8 cellular contexts compared by ENCODE assay signal in the genomic region with DNA sequence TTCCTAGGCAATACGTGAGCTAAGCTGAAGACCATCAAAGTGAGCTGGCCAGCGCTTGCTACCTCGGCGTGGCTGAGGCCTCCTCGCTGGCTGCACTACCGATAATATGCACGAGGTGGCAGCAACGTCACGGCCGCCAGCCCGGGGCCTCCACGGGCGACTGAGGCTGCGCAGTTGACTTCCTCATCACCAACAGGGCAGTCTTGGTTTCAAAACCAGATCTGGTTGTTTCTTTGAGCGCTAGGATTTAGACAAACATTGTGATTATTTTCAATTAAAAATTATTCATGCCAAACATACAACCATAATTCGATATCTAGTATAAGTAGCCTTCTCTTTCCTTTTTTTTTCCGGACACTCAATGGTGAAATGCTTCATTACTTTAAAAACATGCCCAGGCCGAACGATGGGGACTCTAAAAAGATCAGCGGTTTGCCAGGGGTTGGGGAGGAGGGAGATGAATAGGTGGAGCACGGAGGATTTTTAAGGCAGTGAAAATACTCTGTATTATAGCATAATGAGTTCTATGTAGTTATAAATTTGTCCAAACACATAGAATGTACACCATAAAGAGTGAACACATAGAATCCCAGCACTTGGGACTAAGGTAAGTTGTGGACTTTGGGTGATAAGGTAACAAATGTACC. TPM values are rescaled to one million over a fixed set of nuclear protein-coding genes. Genes with fewer than 3 reads are reported as not detected.
DNase-seq lines count a peak whose midpoint lies in the region; ATAC-seq and TF ChIP-seq lines count a peak whose summit lies in the region.

No MANE protein-coding gene starts in this region.

- CTCF ChIA-PET in activated CD8-positive, alpha-beta T cell treated with anti-CD3 and anti-CD28 coated beads for 36 hours (lab: Charles Lee), result interaction anchor here (0.6 to 2.8 kb wide), 28 partner anchors 12 to 887 kb away, joined by 3 to 16 read pairs (median 4); partner anchors contain the start of genes DLX2 and DYNC1I2

- H3K27ac Mint-ChIP-seq in activated CD8-positive, alpha-beta T cell treated with anti-CD3 and anti-CD28 coated beads for 36 hours, result no peak overlapping the region

- H3K4me1 Mint-ChIP-seq in activated CD8-positive, alpha-beta T cell treated with anti-CD3 and anti-CD28 coated beads for 36 hours (ENCODE audit: low read depth), result peaks cover 4% of the 10 kb centered on the region

- no peak overlapping the region for H3K4me3 Mint-ChIP-seq in activated CD8-positive, alpha-beta T cell treated with anti-CD3 and anti-CD28 coated beads for 36 hours

- H3K4me1 ChIP-seq in effector memory CD4-positive, alpha-beta T cell (ENCODE audit: control insufficient read depth, insufficient read depth, low read length, poor library complexity, severe bottlenecking), result no peaks in the 10 kb centered on the region

- H3K9me3 Mint-ChIP-seq in activated CD8-positive, alpha-beta T cell treated with anti-CD3 and anti-CD28 coated beads for 36 hours, result no peaks in the 10 kb centered on the region

- no peak overlapping the region for H3K27ac ChIP-seq in effector memory CD4-positive, alpha-beta T cell (ENCODE audit: insufficient read depth, low read length, poor library complexity, severe bottlenecking)

- ATAC-seq in GM19023 (IDR thresholded peaks at IDR 0.05; ENCODE audit: unreplicated experiment) (peak; percentile 87), HG03342 (IDR thresholded peaks at IDR 0.05; ENCODE audit: unreplicated experiment) (peak; percentile 91)
- peak; percentile 100 for ATAC-seq in activated CD8-positive, alpha-beta T cell treated with anti-CD3 and anti-CD28 coated beads for 36 hours

- TF ChIP-seq CTCF in activated CD8-positive, alpha-beta T cell treated with anti-CD3 and anti-CD28 coated beads for 36 hours (IDR thresholded peaks at IDR 0.05), result peak; percentile 95

- POLR2A ChIA-PET in activated CD8-positive, alpha-beta T cell treated with anti-CD3 and anti-CD28 coated beads for 36 hours (lab: Charles Lee), result no interaction called here

- no peaks in the 10 kb centered on the region for H3K27me3 Mint-ChIP-seq in activated CD8-positive, alpha-beta T cell treated with anti-CD3 and anti-CD28 coated beads for 36 hours

- H3K36me3 Mint-ChIP-seq in activated CD8-positive, alpha-beta T cell treated with anti-CD3 and anti-CD28 coated beads for 36 hours (ENCODE audit: low read depth), result no peaks in the 10 kb centered on the region

- no peak overlapping the region for H3K4me3 ChIP-seq in effector memory CD4-positive, alpha-beta T cell (ENCODE audit: insufficient read depth, low read depth, low read length, poor library complexity, severe bottlenecking)

- H3K9me3 ChIP-seq in effector memory CD4-positive, alpha-beta T cell (ENCODE audit: control insufficient read depth, low read length), result no peaks in the 10 kb centered on the region

- no peaks in the 10 kb centered on the region for H3K27me3 ChIP-seq in effector memory CD4-positive, alpha-beta T cell (replicated peaks; ENCODE audit: control insufficient read depth, insufficient read depth, low read length, poor library complexity, severe bottlenecking)

- intact Hi-C loops in activated CD8-positive, alpha-beta T cell treated with anti-CD3 and anti-CD28 coated beads for 36 hours (cut with micrococcal nuclease), result no loop called here

- DNase-seq in AG20443 (ENCODE audit: low spot score) (peak; percentile 99), NCI-H774 (lab: John Stamatoyannopoulos, UW) (peak; percentile 38), mesenteric fat pad (ENCODE audit: low spot score) (peak; percentile 95)
- peak; percentile 86 for DNase-seq in activated CD8-positive, alpha-beta T cell treated with anti-CD3 and anti-CD28 coated beads for 36 hours
- DNase-seq in effector memory CD4-positive, alpha-beta T cell, result peak; percentile 40 to 68 (median 57)
- DNase-seq in stimulated activated CD8-positive, alpha-beta memory T cell treated with anti-CD3 and anti-CD28 coated beads, Interleukin-2, amount 100 ng/mL, for 1 hour (ENCODE audit: low read depth in 2 of 2), result peak; percentile 62 to 64

- no peaks in the 10 kb centered on the region for H3K36me3 ChIP-seq in effector memory CD4-positive, alpha-beta T cell (ENCODE audit: control insufficient read depth, insufficient read depth, low read length)

RNA-seq across cellular contexts. Expression of gene CYBRD1, which starts 52.0 kb away (rescaled TPM):
- 1 to 10 TPM in 1 of 2 experiments, under 1 TPM in 1; 0.79 to 1.2 TPM for total RNA-seq in activated CD8-positive, alpha-beta T cell treated with anti-CD3 and anti-CD28 coated beads for 36 hours
- 172 TPM for total RNA-seq in mesenteric fat pad

Comparison
In these comparisons a context has a peak if more than half of its experiments do, and no peak if none do; other contexts are left out.
1. DNase-seq: peak in every context shown above with its lines; median percentile 99 in AG20443; 95 in mesenteric fat pad; 86 in activated CD8-positive, alpha-beta T cell treated with anti-CD3 and anti-CD28 coated beads for 36 hours; 63 in stimulated activated CD8-positive, alpha-beta memory T cell treated with anti-CD3 and anti-CD28 coated beads, Interleukin-2, amount 100 ng/mL, for 1 hour; 57 in effector memory CD4-positive, alpha-beta T cell; 38 in NCI-H774.
2. RNA of gene CYBRD1, which starts 52.0 kb away (total RNA-seq): 172 TPM in mesenteric fat pad (single experiment); 0.79 to 1.2 TPM in activated CD8-positive, alpha-beta T cell treated with anti-CD3 and anti-CD28 coated beads for 36 hours; every median in the first group is over 10 times any median in the second.
3. Peak in every context shown above with its lines, with median percentiles within 50 percentile points of each other: ATAC-seq.